28 cellular contexts compared by ENCODE assay signal in the genomic region with DNA sequence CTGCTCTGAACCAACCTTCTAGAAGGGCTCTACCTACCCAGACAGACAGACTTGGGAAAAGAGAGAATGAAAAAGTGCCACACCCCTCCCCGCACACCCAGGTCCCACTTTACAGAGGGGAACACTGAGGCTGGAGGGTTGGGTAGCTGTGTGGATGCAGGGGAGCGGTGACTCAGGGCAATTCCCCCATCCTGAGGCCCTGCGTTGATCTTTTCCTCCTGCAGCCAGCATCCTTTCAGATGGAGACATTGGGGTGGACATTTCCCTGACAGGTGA. TPM values are rescaled to one million over a fixed set of nuclear protein-coding genes. Genes with fewer than 3 reads are reported as not detected.
A peak's percentile ranks its signal among the peaks of the same experiment; 100 is the strongest.
DNase-seq lines count a peak whose midpoint lies in the region; ATAC-seq, FAIRE-seq and TF ChIP-seq lines count a peak whose summit lies in the region.
"Had no signal": no experiment of that assay in that cellular context is flagged by ENCODE, and none has a peak within 500 bp of the region (broad histone marks: within the 10 kb centered on the region; RNA-seq: fewer than 3 reads in every experiment).

No MANE protein-coding gene starts in this region.

- H3K9me3 Mint-ChIP-seq in activated naive CD8-positive, alpha-beta T cell (ENCODE audit: low read depth), result no peaks in the 10 kb centered on the region
- no peaks in the 10 kb centered on the region for H3K9me3 Mint-ChIP-seq in activated naive CD8-positive, alpha-beta T cell treated with anti-CD3 and anti-CD28 coated beads, Interleukin-2, amount 50 U/mL, for 24 hours
- H3K9me3 Mint-ChIP-seq in IgD-negative memory B cell, result no peaks in the 10 kb centered on the region
- H3K9me3 Mint-ChIP-seq in stimulated activated naive B cell treated with anti-CD40 and anti-IgM and Interleukin-4, amounts not matched to agents 10 μg/mL and 1 μg/mL and 100 μg/mL, for 72 hours, result peaks cover 0 to 1% of the 10 kb centered on the region in 2 donors
- H3K9me3 Mint-ChIP-seq: CD4-positive, CD25-positive, alpha-beta regulatory T cell had no signal

- no peak for TF ChIP-seq EP300 in GM12878 (IDR thresholded peaks at IDR 0.05; ENCODE audit: borderline replicate concordance in 1 of 2, control insufficient read depth in 1 of 2, low read depth in 2 of 2, low read length in 2 of 2)

- TF ChIP-seq CTCF in GM12878 (IDR thresholded peaks at IDR 0.05 in 2 of 3, conservative IDR thresholded peaks at IDR 0.05 in 1 of 3; ENCODE audit: control insufficient read depth in 2 of 3, extremely low read depth in 1 of 3, insufficient read depth in 1 of 3, low read depth in 3 of 3, low read length in 3 of 3) (no peak), left lung (IDR thresholded peaks at IDR 0.05) (no peak)

- peak overlapping the region; percentile 61 for H3K27ac Mint-ChIP-seq in activated naive CD8-positive, alpha-beta T cell
- H3K27ac Mint-ChIP-seq in activated naive CD8-positive, alpha-beta T cell treated with anti-CD3 and anti-CD28 coated beads, Interleukin-2, amount 50 U/mL, for 24 hours, result no peak overlapping the region
- H3K27ac Mint-ChIP-seq in IgD-negative memory B cell, result peak overlapping the region; percentile 90 to 100 (median 98)
- peak overlapping the region; percentile 99 for H3K27ac Mint-ChIP-seq in stimulated activated naive B cell treated with anti-CD40 and anti-IgM and Interleukin-4, amounts not matched to agents 10 μg/mL and 1 μg/mL and 100 μg/mL, for 72 hours

- WGBS in GM12878 (ENCODE audit: insufficient coverage, insufficient replicate concordance, low lambda C conversion rate, missing lambda C conversion rate), result 66% methylated on average over 3 of the region's 3 CpGs

- CTCF ChIA-PET in GM12878 (lab: Yijun Ruan, JAX), result interaction anchor here (1.8 to 19.4 kb wide), 8 partner anchors 5 to 74 kb away, joined by 6 to 420 read pairs (median 86); partner anchors contain the start of genes CETP and NLRC5

- no peak for TF ChIP-seq POLR2A in GM12878 (IDR thresholded peaks at IDR 0.05; ENCODE audit: low read depth, low read length)

- SMC1A ChIA-PET in GM12878 (lab: Charles Lee; ENCODE audit: uncharacterized antibody, unreplicated experiment), result interaction anchor here (1.3 to 31.6 kb wide), 8 partner anchors 7 to 81 kb away, joined by 3 to 604 read pairs (median 33); partner anchors contain the start of genes CETP and NLRC5

- no peaks in the 10 kb centered on the region for H3K36me3 Mint-ChIP-seq in activated naive CD8-positive, alpha-beta T cell
- no peaks in the 10 kb centered on the region for H3K36me3 Mint-ChIP-seq in activated naive CD8-positive, alpha-beta T cell treated with anti-CD3 and anti-CD28 coated beads, Interleukin-2, amount 50 U/mL, for 24 hours (ENCODE audit: low read depth)
- peaks cover 4% of the 10 kb centered on the region for H3K36me3 Mint-ChIP-seq in IgD-negative memory B cell
- H3K36me3 Mint-ChIP-seq in stimulated activated naive B cell treated with anti-CD40 and anti-IgM and Interleukin-4, amounts not matched to agents 10 μg/mL and 1 μg/mL and 100 μg/mL, for 72 hours, result peaks cover 1 to 11% of the 10 kb centered on the region in 2 donors
- H3K36me3 Mint-ChIP-seq: CD4-positive, CD25-positive, alpha-beta regulatory T cell had no signal

- intact Hi-C loops in GM12878 (cut with micrococcal nuclease; ENCODE audit: unreplicated experiment), result loop anchor here (1.0 to 5.0 kb wide), 3 partner anchors 10 to 216 kb away; partner anchors contain the start of genes NLRC5, PSME3IP1 and RSPRY1
- intact Hi-C loops in left lung (cut with DNase I), result no loop called here

- TSS peak; percentile 72 for BruUV-seq in GM12878 (replicated peaks; lab: Mats Ljungman, UMichigan)

- H3K27me3 ChIP-seq in GM12878 (replicated peaks in 1 of 2; ENCODE audit: control insufficient read depth in 2 of 2, insufficient read depth in 2 of 2, low read length in 1 of 2), result no peaks in the 10 kb centered on the region
- H3K27me3 ChIP-seq in left lung, result no peaks in the 10 kb centered on the region
- H3K27me3 ChIP-seq: BE2C, SJSA1 had no signal

- H3K4me3 ChIP-seq in GM12878, result no peak overlapping the region
- no peak overlapping the region for H3K4me3 ChIP-seq in left lung
- H3K4me3 ChIP-seq: K562, SJSA1 had no signal

- H3K27ac ChIP-seq in GM12878 (ENCODE audit: control insufficient read depth, insufficient read depth) (peak overlapping the region; percentile 27; the same call in 1 of the 2 replicates), left lung (no peak overlapping the region)
- H3K27ac ChIP-seq: 22Rv1, HL-60, SJSA1 had no signal

- no peak overlapping the region for H3K4me2 ChIP-seq in GM12878 (ENCODE audit: control insufficient read depth, insufficient read depth)

- no peaks in the 10 kb centered on the region for H4K20me1 ChIP-seq in GM12878 (ENCODE audit: control insufficient read depth, insufficient read depth)

- RAD21 ChIA-PET in GM12878 (lab: Charles Lee; ENCODE audit: unreplicated experiment), result interaction anchor here (1.0 to 22.4 kb wide), 8 partner anchors 11 to 104 kb away, joined by 3 to 473 read pairs (median 20); partner anchors contain the start of gene NLRC5

- ATAC-seq in activated naive CD8-positive, alpha-beta T cell treated with anti-CD3 and anti-CD28 coated beads, Interleukin-2, amount 50 U/mL, for 24 hours, result no peak
- no peak for ATAC-seq in GM12878
- no peak for ATAC-seq in stimulated activated naive B cell treated with anti-CD40 and anti-IgM and Interleukin-4, amounts not matched to agents 10 μg/mL and 1 μg/mL and 100 μg/mL, for 72 hours (replicated peaks)
- ATAC-seq in HG03139 (IDR thresholded peaks at IDR 0.05; ENCODE audit: unreplicated experiment), result no peak
- ATAC-seq in left lung, result no peak
- ATAC-seq: HCT116 had no signal

- H3K9ac ChIP-seq in GM12878 (ENCODE audit: control insufficient read depth, insufficient read depth, low read length), result no peak overlapping the region

- POLR2A ChIA-PET in GM12878 (lab: Charles Lee), result interaction anchor here (0.5 to 17.6 kb wide), 12 partner anchors 12 to 112 kb away, joined by 3 to 343 read pairs (median 6); partner anchors contain the start of gene NLRC5

- H3K36me3 ChIP-seq in GM12878 (ENCODE audit: control insufficient read depth in 2 of 2, insufficient read depth in 2 of 2, low read length in 1 of 2) (no peaks in the 10 kb centered on the region), left lung (no peaks in the 10 kb centered on the region)
- H3K36me3 ChIP-seq: BE2C, SJSA1 had no signal

- no peak overlapping the region for H3K4me3 Mint-ChIP-seq in activated naive CD8-positive, alpha-beta T cell
- no peak overlapping the region for H3K4me3 Mint-ChIP-seq in activated naive CD8-positive, alpha-beta T cell treated with anti-CD3 and anti-CD28 coated beads, Interleukin-2, amount 50 U/mL, for 24 hours
- H3K4me3 Mint-ChIP-seq in IgD-negative memory B cell, result peak overlapping the region in 3 of 4 donors; percentile 38 to 79 (median 58)
- H3K4me3 Mint-ChIP-seq in stimulated activated naive B cell treated with anti-CD40 and anti-IgM and Interleukin-4, amounts not matched to agents 10 μg/mL and 1 μg/mL and 100 μg/mL, for 72 hours, result no peak overlapping the region

- H3K4me1 ChIP-seq in GM12878 (ENCODE audit: control insufficient read depth, insufficient read depth, low read length) (peaks cover 46% of the 10 kb centered on the region), left lung (peaks cover 0 to 19% of the 10 kb centered on the region in 2 donors)
- H3K4me1 ChIP-seq: BE2C, SJSA1 had no signal

- no peak for TF ChIP-seq RAD21 in GM12878 (IDR thresholded peaks at IDR 0.05; ENCODE audit: insufficient read depth, low read depth, low read length)

- H3K9me3 ChIP-seq in GM12878 (replicated peaks; ENCODE audit: control insufficient read depth, insufficient read depth, low read length), result no peaks in the 10 kb centered on the region
- no peaks in the 10 kb centered on the region for H3K9me3 ChIP-seq in left lung
- H3K9me3 ChIP-seq: BE2C, SJSA1 had no signal

- in situ Hi-C loops in GM12878 (cut with MboI), result loop anchor here (5.0 kb wide), 1 partner anchor 71 kb away; no protein-coding TSS in a partner anchor

- no peaks in the 10 kb centered on the region for H3K79me2 ChIP-seq in GM12878 (ENCODE audit: control insufficient read depth, insufficient read depth, low read length)

- 0 out of 2 replicates have a peak overlapping the region, but pooled peaks have one; percentile 63 for H2AFZ ChIP-seq in GM12878 (ENCODE audit: control insufficient read depth, low read depth, low read length)

- peaks cover 48% of the 10 kb centered on the region for H3K4me1 Mint-ChIP-seq in activated naive CD8-positive, alpha-beta T cell (ENCODE audit: low read depth)
- peaks cover 41% of the 10 kb centered on the region for H3K4me1 Mint-ChIP-seq in activated naive CD8-positive, alpha-beta T cell treated with anti-CD3 and anti-CD28 coated beads, Interleukin-2, amount 50 U/mL, for 24 hours
- peaks cover 42 to 62% (median 47%) of the 10 kb centered on the region in 3 donors for H3K4me1 Mint-ChIP-seq in IgD-negative memory B cell
- H3K4me1 Mint-ChIP-seq in stimulated activated naive B cell treated with anti-CD40 and anti-IgM and Interleukin-4, amounts not matched to agents 10 μg/mL and 1 μg/mL and 100 μg/mL, for 72 hours, result peaks cover 48 to 92% of the 10 kb centered on the region in 2 donors

- FAIRE-seq in GM12878 (lab: Jason Lieb, UNC), result peak; percentile 35
- FAIRE-seq: G401.6, H1, K562 had no signal

- no peak for DNase-seq in activated naive CD8-positive, alpha-beta T cell treated with anti-CD3 and anti-CD28 coated beads, Interleukin-2, amount 50 U/mL, for 24 hours
- DNase-seq in GM12878 (ENCODE audit: low read depth, low spot score), result no peak
- no peak for DNase-seq in stimulated activated naive B cell treated with anti-CD40 and anti-IgM and Interleukin-4, amounts not matched to agents 10 μg/mL and 1 μg/mL and 100 μg/mL, for 72 hours
- no peak for DNase-seq in left lung
- DNase-seq in COLO668 (lab: John Stamatoyannopoulos, UW; ENCODE audit: unreplicated experiment), result no peak
- DNase-seq: CD4-positive, CD25-positive, alpha-beta regulatory T cell; MV-4-11; NCI-H1105; NCI-H1436 treated with DMSO at 0.1 percent for 48 hours; NCI-H1930; NCI-H2107; NCI-H446; NCI-H526; NK-92 treated with Interleukin-12 subunit alpha and Interleukin-12 subunit beta, amount 100 ng/mL, for 24 hours; Right ventricle myocardium superior had no signal

- no peaks in the 10 kb centered on the region for H3K27me3 Mint-ChIP-seq in activated naive CD8-positive, alpha-beta T cell
- no peaks in the 10 kb centered on the region for H3K27me3 Mint-ChIP-seq in activated naive CD8-positive, alpha-beta T cell treated with anti-CD3 and anti-CD28 coated beads, Interleukin-2, amount 50 U/mL, for 24 hours
- H3K27me3 Mint-ChIP-seq in IgD-negative memory B cell, result peaks cover 6% of the 10 kb centered on the region
- no peaks in the 10 kb centered on the region for H3K27me3 Mint-ChIP-seq in stimulated activated naive B cell treated with anti-CD40 and anti-IgM and Interleukin-4, amounts not matched to agents 10 μg/mL and 1 μg/mL and 100 μg/mL, for 72 hours
- H3K27me3 Mint-ChIP-seq: CD4-positive, CD25-positive, alpha-beta regulatory T cell had no signal

RNA-seq across cellular contexts. Expression of gene CETP, which starts 10.0 kb away (rescaled TPM):
- polyA plus RNA-seq in IgD-negative memory B cell, result 0.79 TPM
- 2.0 and 2.9 TPM in 2 replicates for total RNA-seq in GM12878 (2013; cell fraction: nucleolus; rRNA removed)
- total RNA-seq in GM12878 (2014; rRNA removed), result 1.9 and 2.3 TPM in 2 replicates
- 1.2 and 1.3 TPM in 2 replicates for total RNA-seq in GM12878 (2014; rRNA removed; fragmentation: Illumina TruSeq; extraction: Trizol)
- 0.77 and 1.4 TPM in 2 replicates for total RNA-seq in GM12878 (2021)
- polyA plus RNA-seq in GM12878 (2011; ENCODE audit: low read depth), result 0.92 TPM
- 4.5 and 6.4 TPM in 2 replicates for polyA plus RNA-seq in GM12878 (2011; rRNA removed)
- 4.8 and 5.3 TPM in 2 replicates for polyA plus RNA-seq in GM12878 (2011; cell fraction: cytosol; rRNA removed)
- 2.6 and 3.7 TPM in 2 replicates for polyA plus RNA-seq in GM12878 (2011; cell fraction: nucleus; rRNA removed)
- 1.2 and 2.1 TPM in 2 replicates for polyA plus RNA-seq in GM12878 (2012)
- 0.90 and 1.2 TPM in 2 replicates for polyA plus RNA-seq in GM12878 (2014; fragmentation: Illumina TruSeq; extraction: Trizol)
- 1 to 10 TPM; 2.4 to 2.9 TPM for polyA plus RNA-seq in GM12878 (2014; fragmentation: Nextera tagmentation; extraction: Ambion mirVana)
- 1.4 and 1.5 TPM in 2 replicates for polyA plus RNA-seq in GM12878 (2014; rRNA removed)
- 1 to 10 TPM; 2.3 to 2.9 TPM for polyA plus RNA-seq in GM12878 (2016; fragmentation: Nextera tagmentation; extraction: Ambion mirVana)
- polyA minus RNA-seq in GM12878 (2011; rRNA and poly(A)+ RNA removed), result 3.1 and 3.4 TPM in 2 replicates
- 0.94 and 1.3 TPM in 2 replicates for polyA minus RNA-seq in GM12878 (2011; cell fraction: cytosol; rRNA and poly(A)+ RNA removed)
- polyA minus RNA-seq in GM12878 (2011; cell fraction: nucleus; rRNA and poly(A)+ RNA removed), result 0.85 and 0.96 TPM in 2 replicates
- under 1 TPM; 0.58 to 0.82 TPM for total RNA-seq in left lung
- total RNA-seq: CD4-positive, CD25-positive, alpha-beta regulatory T cell; H1; K562; LHCN-M2; MCF 10A had no signal
- polyA plus RNA-seq: H1 had no signal

RNA-seq across cellular contexts. Expression of gene NLRC5, which starts 17.7 kb away (rescaled TPM):
- 134 TPM for polyA plus RNA-seq in IgD-negative memory B cell
- 626 and 671 TPM in 2 replicates for total RNA-seq in GM12878 (2013; cell fraction: nucleolus; rRNA removed)
- total RNA-seq in GM12878 (2014; rRNA removed), result 60.3 and 65.3 TPM in 2 replicates
- 49.2 and 54.3 TPM in 2 replicates for total RNA-seq in GM12878 (2014; rRNA removed; fragmentation: Illumina TruSeq; extraction: Trizol)
- total RNA-seq in GM12878 (2021), result 86.2 and 105 TPM in 2 replicates
- polyA plus RNA-seq in GM12878 (2011; ENCODE audit: low read depth), result 26.2 TPM
- polyA plus RNA-seq in GM12878 (2011; rRNA removed), result 62.1 and 88.8 TPM in 2 replicates
- polyA plus RNA-seq in GM12878 (2011; cell fraction: cytosol; rRNA removed), result 73.8 and 102 TPM in 2 replicates
- 528 TPM in 2 replicates for polyA plus RNA-seq in GM12878 (2011; cell fraction: nucleus; rRNA removed)
- 39.6 and 49.1 TPM in 2 replicates for polyA plus RNA-seq in GM12878 (2012)
- polyA plus RNA-seq in GM12878 (2014; fragmentation: Illumina TruSeq; extraction: Trizol), result 51.5 and 73.0 TPM in 2 replicates
- polyA plus RNA-seq in GM12878 (2014; fragmentation: Nextera tagmentation; extraction: Ambion mirVana), result 10 to 100 TPM; 13.1 to 14.2 TPM
- polyA plus RNA-seq in GM12878 (2014; rRNA removed), result 83.8 and 84.2 TPM in 2 replicates
- 10 to 100 TPM; 43.7 to 49.1 TPM for polyA plus RNA-seq in GM12878 (2016; fragmentation: Nextera tagmentation; extraction: Ambion mirVana)
- 197 and 272 TPM in 2 replicates for polyA minus RNA-seq in GM12878 (2011; rRNA and poly(A)+ RNA removed)
- 42.9 and 54.2 TPM in 2 replicates for polyA minus RNA-seq in GM12878 (2011; cell fraction: cytosol; rRNA and poly(A)+ RNA removed)
- polyA minus RNA-seq in GM12878 (2011; cell fraction: nucleus; rRNA and poly(A)+ RNA removed), result 281 and 428 TPM in 2 replicates
- total RNA-seq in left lung, result 10 to 100 TPM; 26.8 to 93.3 TPM
- polyA plus RNA-seq: K562 had no signal

RNA-seq across cellular contexts. Expression of gene HERPUD1, which starts 39.8 kb away (rescaled TPM):
- polyA plus RNA-seq in IgD-negative memory B cell (298 TPM), GM12878 (2011; rRNA removed) (119 and 178 TPM in 2 replicates), GM12878 (2014; fragmentation: Illumina TruSeq; extraction: Trizol) (138 and 149 TPM in 2 replicates), GM12878 (2014; fragmentation: Nextera tagmentation; extraction: Ambion mirVana) (10 to 100 TPM; 32.6 to 68.1 TPM), GM12878 (2014; rRNA removed) (99.0 and 129 TPM in 2 replicates), GM12878 (2016; fragmentation: Nextera tagmentation; extraction: Ambion mirVana) (100 to 1,000 TPM; 204 to 212 TPM)
- 346 and 347 TPM in 2 replicates for total RNA-seq in GM12878 (2013; cell fraction: nucleolus; rRNA removed)
- total RNA-seq in GM12878 (2014; rRNA removed) (69.9 and 80.4 TPM in 2 replicates), GM12878 (2014; rRNA removed; fragmentation: Illumina TruSeq; extraction: Trizol) (102 and 107 TPM in 2 replicates), GM12878 (2021) (129 and 143 TPM in 2 replicates), left lung (100 to 1,000 TPM; 104 to 155 TPM)
- 132 TPM for polyA plus RNA-seq in GM12878 (2011; ENCODE audit: low read depth)
- 111 and 123 TPM in 2 replicates for polyA plus RNA-seq in GM12878 (2011; cell fraction: cytosol; rRNA removed)
- polyA plus RNA-seq in GM12878 (2011; cell fraction: nucleus; rRNA removed), result 83.2 and 124 TPM in 2 replicates
- 141 and 168 TPM in 2 replicates for polyA plus RNA-seq in GM12878 (2012)
- 110 and 134 TPM in 2 replicates for polyA minus RNA-seq in GM12878 (2011; rRNA and poly(A)+ RNA removed)
- 46.4 and 58.4 TPM in 2 replicates for polyA minus RNA-seq in GM12878 (2011; cell fraction: cytosol; rRNA and poly(A)+ RNA removed)
- polyA minus RNA-seq in GM12878 (2011; cell fraction: nucleus; rRNA and poly(A)+ RNA removed), result 93.1 and 103 TPM in 2 replicates

Comparison
In these comparisons a context has a peak if more than half of its experiments do, and no peak if none do; other contexts are left out.
1. H3K4me3 Mint-ChIP-seq: peak in IgD-negative memory B cell (3 of 4); none in activated naive CD8-positive, alpha-beta T cell (single experiment), activated naive CD8-positive, alpha-beta T cell treated with anti-CD3 and anti-CD28 coated beads, Interleukin-2, amount 50 U/mL, for 24 hours (single experiment) and stimulated activated naive B cell treated with anti-CD40 and anti-IgM and Interleukin-4, amounts not matched to agents 10 μg/mL and 1 μg/mL and 100 μg/mL, for 72 hours (0 of 2).